ENCODE assay signal across 8 cellular contexts in the genomic region with DNA sequence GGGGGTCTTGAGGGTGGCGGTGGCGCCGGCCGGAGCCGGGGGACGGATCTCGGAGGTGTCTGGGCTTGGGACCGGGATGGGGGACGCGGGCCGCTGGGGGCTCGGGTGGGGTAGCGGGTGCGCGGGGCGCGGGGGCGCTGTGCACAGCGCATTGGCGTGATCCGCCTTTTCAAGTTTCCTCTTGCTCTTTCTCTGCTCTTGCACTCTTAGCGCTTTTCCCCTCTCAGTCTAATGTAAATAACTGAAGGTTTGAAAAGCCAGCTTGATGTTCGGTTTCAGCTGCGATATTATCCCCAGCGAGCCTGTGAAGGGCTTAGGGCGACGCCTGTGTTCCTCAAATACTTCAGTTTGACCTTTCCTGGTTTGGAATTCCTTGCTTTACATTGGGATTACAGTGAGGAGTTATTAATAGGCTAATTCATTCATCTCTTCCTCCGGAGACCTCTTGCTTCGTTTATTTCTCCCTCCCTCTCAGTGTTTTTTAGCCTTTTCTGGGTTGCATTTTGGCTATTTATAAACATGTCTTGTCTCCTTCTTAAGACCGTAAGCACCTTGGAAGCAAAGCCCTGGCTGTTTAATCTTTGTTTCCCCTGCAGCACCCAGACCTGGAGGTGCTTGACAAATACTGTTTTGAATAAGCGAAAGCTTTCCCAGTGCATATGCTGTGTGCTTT. TPM values are rescaled to one million over a fixed set of nuclear protein-coding genes. Genes with fewer than 3 reads are reported as not detected.
DNase-seq lines count a peak whose midpoint lies in the region; ATAC-seq and TF ChIP-seq lines count a peak whose summit lies in the region.

No MANE protein-coding gene starts in this region.

- intact Hi-C loops in Calu3 (cut with micrococcal nuclease; ENCODE audit: unreplicated experiment) = loop anchor here (2.0 kb wide), 1 partner anchor 69 kb away; no protein-coding TSS in a partner anchor
- intact Hi-C loops in left lung (cut with DNase I) = no loop called here

- no peaks in the 10 kb centered on the region for H3K27me3 ChIP-seq in left lung

- no peak for DNase-seq in Calu3
- DNase-seq in SW480 (ENCODE audit: low spot score) = peak; percentile 50
- no peak for DNase-seq in central memory CD8-positive, alpha-beta T cell (ENCODE audit: low spot score in 2 of 2)
- no peak for DNase-seq in left lung
- peak; percentile 11 for DNase-seq in stimulated activated CD8-positive, alpha-beta memory T cell treated with anti-CD3 and anti-CD28 coated beads, Interleukin-15, amount 100 ng/mL, for 1 hour (ENCODE audit: low read depth)
- no peak for DNase-seq in cortex of kidney (lab: John Stamatoyannopoulos, UW)

- BruUV-seq in Calu3 (replicated peaks; lab: Mats Ljungman, UMichigan) = no TSS peak

- H3K36me3 ChIP-seq in left lung = no peaks in the 10 kb centered on the region

- peaks cover 29% of the 10 kb centered on the region for H3K4me1 Mint-ChIP-seq in Calu3 (ENCODE audit: low read depth, unreplicated experiment)
- peaks cover 35% of the 10 kb centered on the region for H3K4me1 Mint-ChIP-seq in central memory CD8-positive, alpha-beta T cell

- peak overlapping the region; percentile 52 to 67 for H3K4me3 ChIP-seq in left lung

- H3K36me3 Mint-ChIP-seq in Calu3 (ENCODE audit: insufficient read depth, unreplicated experiment) = peaks cover 33% of the 10 kb centered on the region
- peaks cover 14% of the 10 kb centered on the region for H3K36me3 Mint-ChIP-seq in central memory CD8-positive, alpha-beta T cell (ENCODE audit: insufficient read depth)

- H3K9me3 Mint-ChIP-seq in Calu3 (ENCODE audit: low read depth, unreplicated experiment) = no peaks in the 10 kb centered on the region
- peaks cover 5% of the 10 kb centered on the region for H3K9me3 Mint-ChIP-seq in central memory CD8-positive, alpha-beta T cell

- peak; percentile 55 for ATAC-seq in GM19397 (IDR thresholded peaks at IDR 0.05; ENCODE audit: unreplicated experiment)
- peak; percentile 35 for ATAC-seq in HG03521 (IDR thresholded peaks at IDR 0.05; ENCODE audit: unreplicated experiment)
- peak; percentile 72 for ATAC-seq in central memory CD8-positive, alpha-beta T cell (replicated peaks; ENCODE audit: extremely low read depth, poor library complexity, severe bottlenecking)
- ATAC-seq in left lung = peak; percentile 33

- peaks cover 19 to 35% of the 10 kb centered on the region in 2 donors for H3K4me1 ChIP-seq in left lung

- peaks cover 0 to 7% of the 10 kb centered on the region in 2 donors for H3K9me3 ChIP-seq in left lung

- peak overlapping the region; percentile 87 for H3K27ac Mint-ChIP-seq in Calu3 (ENCODE audit: unreplicated experiment)
- peak overlapping the region; percentile 20 for H3K27ac Mint-ChIP-seq in central memory CD8-positive, alpha-beta T cell (ENCODE audit: low read depth)

- H3K4me3 Mint-ChIP-seq in Calu3 (ENCODE audit: low read depth, unreplicated experiment) = peak overlapping the region; percentile 88
- peak overlapping the region; percentile 91 for H3K4me3 Mint-ChIP-seq in central memory CD8-positive, alpha-beta T cell

- CTCF ChIA-PET in Calu3 (lab: Charles Lee) = interaction anchor here (0.6 kb wide), 1 partner anchor 584 kb away, joined by 3 read pairs; no protein-coding TSS in a partner anchor

- H3K27ac ChIP-seq in left lung = peak overlapping the region; percentile 69 to 70

- TF ChIP-seq CTCF in Calu3 (IDR thresholded peaks at IDR 0.05; ENCODE audit: unreplicated experiment) (no peak), left lung (IDR thresholded peaks at IDR 0.05) (no peak)

- H3K27me3 Mint-ChIP-seq in Calu3 (ENCODE audit: unreplicated experiment) = no peaks in the 10 kb centered on the region
- H3K27me3 Mint-ChIP-seq in central memory CD8-positive, alpha-beta T cell = no peaks in the 10 kb centered on the region

RNA-seq across cellular contexts. Expression of a gene that starts 0.7 kb away (rescaled TPM):
- total RNA-seq in Calu3 (2022) = 66.6 and 78.7 TPM in 2 replicates
- 10 to 100 TPM; 34.8 to 54.9 TPM for total RNA-seq in left lung

Comparison
In these comparisons a context has a peak if more than half of its experiments do, and no peak if none do; other contexts are left out.
1. DNase-seq: peak in SW480 (single experiment) and stimulated activated CD8-positive, alpha-beta memory T cell treated with anti-CD3 and anti-CD28 coated beads, Interleukin-15, amount 100 ng/mL, for 1 hour (single experiment); none in Calu3 (single experiment), central memory CD8-positive, alpha-beta T cell (0 of 2), left lung (0 of 2) and cortex of kidney (single experiment).
2. Peak in every context shown above with its lines, with median percentiles within 50 percentile points of each other: ATAC-seq.